ENCODE assay signal across 27 cellular contexts in genomic region chr5:2865856-2866546, GRCh38.
"Had no signal": no experiment of that assay in that cellular context is flagged by ENCODE, and none has a peak within 500 bp of the region (broad histone marks: within the 10 kb centered on the region; RNA-seq: fewer than 3 reads in every experiment).

No MANE protein-coding gene starts in this region.

- H3K9me3 Mint-ChIP-seq: activated naive CD4-positive, alpha-beta T cell treated with anti-CD3 and anti-CD28 coated beads for 36 hours had no signal

- H3K9ac ChIP-seq: SK-N-SH had no signal

- H3K36me3 Mint-ChIP-seq: activated CD4-positive, alpha-beta memory T cell treated with anti-CD3 and anti-CD28 coated beads for 36 hours; activated naive CD8-positive, alpha-beta T cell treated with anti-CD3 and anti-CD28 coated beads for 36 hours had no signal

- H3K4me1 Mint-ChIP-seq: activated CD4-positive, alpha-beta T cell treated with anti-CD3 and anti-CD28 coated beads, Interleukin-2, amount 10 ng/mL, durations not matched to agents 7 days and 5 days; activated naive CD8-positive, alpha-beta T cell treated with anti-CD3 and anti-CD28 coated beads for 36 hours; activated T-helper 17 cell treated with anti-CD3 and anti-CD28 coated beads, Interleukin-2, amount 50 U/mL, for 72 hours had no signal

- H3K4me3 ChIP-seq: cardiac muscle cell, K562, Peyer's patch, SJCRH30 had no signal

- H3K4me2 ChIP-seq: SK-N-SH had no signal

- H3K36me3 ChIP-seq: brain microvascular endothelial cell, cardiac muscle cell, Peyer's patch, SJCRH30 had no signal

- H3K9me3 ChIP-seq: Peyer's patch, SJCRH30, SK-N-SH had no signal

- H3K27me3 ChIP-seq: brain microvascular endothelial cell, cardiac muscle cell, Peyer's patch, SJCRH30 had no signal

- H3K4me3 Mint-ChIP-seq: activated CD4-positive, alpha-beta memory T cell treated with anti-CD3 and anti-CD28 coated beads for 36 hours; activated CD4-positive, alpha-beta T cell treated with anti-CD3 and anti-CD28 coated beads, Interleukin-2, amount 10 ng/mL, durations not matched to agents 7 days and 5 days; activated naive CD4-positive, alpha-beta T cell treated with anti-CD3 and anti-CD28 coated beads for 36 hours; activated naive CD8-positive, alpha-beta T cell treated with anti-CD3 and anti-CD28 coated beads for 36 hours; activated T-cell treated with anti-CD3 and anti-CD28 coated beads, Interleukin-2, amount 50 U/mL, for 4 hours; activated T-helper 17 cell treated with anti-CD3 and anti-CD28 coated beads, Interleukin-2, amount 50 U/mL, for 72 hours had no signal

- H3K4me1 ChIP-seq: Peyer's patch, SJCRH30 had no signal

- ATAC-seq: activated T-cell treated with anti-CD3 and anti-CD28 coated beads, Interleukin-2, amount 50 U/mL, for 4 hours; activated T-helper 17 cell treated with anti-CD3 and anti-CD28 coated beads, Interleukin-2, amount 50 U/mL, for 72 hours; K562 had no signal

- FAIRE-seq: K562 had no signal

- H3K27ac ChIP-seq: brain microvascular endothelial cell, cardiac muscle cell, Peyer's patch, RWPE1, SJCRH30, VCaP had no signal

- DNase-seq: activated CD4-positive, alpha-beta memory T cell treated with anti-CD3 and anti-CD28 coated beads for 36 hours; activated CD4-positive, alpha-beta T cell treated with anti-CD3 and anti-CD28 coated beads, Interleukin-2, amount 10 ng/mL, durations not matched to agents 7 days and 5 days; activated CD4-positive, CD25-positive, alpha-beta regulatory T cell; activated CD8-positive, alpha-beta memory T cell treated with anti-CD3 and anti-CD28 coated beads for 24 hours; activated gamma-delta T cell; activated naive CD4-positive, alpha-beta T cell treated with anti-CD3 and anti-CD28 coated beads for 36 hours; activated naive CD8-positive, alpha-beta T cell treated with anti-CD3 and anti-CD28 coated beads for 36 hours; activated T-cell treated with anti-CD3 and anti-CD28 coated beads, Interleukin-2, amount 50 U/mL, for 4 hours; brain microvascular endothelial cell; NCI-H1048; NCI-H146; NCI-H187 treated with DMSO at 0.1 percent for 48 hours; NCI-H2107; NCI-H2171 treated with DMSO at 0.1 percent for 48 hours; NCI-H226; NCI-H526; NK-92 treated with Interleukin-12 subunit alpha and Interleukin-12 subunit beta, amount 100 ng/mL, for 24 hours; Peyer's patch; Right ventricle myocardium superior; SJCRH30; SK-N-SH; T-helper 1 cell had no signal

- H3K27ac Mint-ChIP-seq: activated CD4-positive, alpha-beta memory T cell treated with anti-CD3 and anti-CD28 coated beads for 36 hours; activated CD4-positive, alpha-beta T cell treated with anti-CD3 and anti-CD28 coated beads, Interleukin-2, amount 10 ng/mL, durations not matched to agents 7 days and 5 days; activated naive CD4-positive, alpha-beta T cell treated with anti-CD3 and anti-CD28 coated beads for 36 hours; activated naive CD8-positive, alpha-beta T cell treated with anti-CD3 and anti-CD28 coated beads for 36 hours; activated T-helper 17 cell treated with anti-CD3 and anti-CD28 coated beads, Interleukin-2, amount 50 U/mL, for 72 hours had no signal

- H3K27me3 Mint-ChIP-seq: activated CD4-positive, alpha-beta memory T cell treated with anti-CD3 and anti-CD28 coated beads for 36 hours; activated CD4-positive, alpha-beta T cell treated with anti-CD3 and anti-CD28 coated beads, Interleukin-2, amount 10 ng/mL, durations not matched to agents 7 days and 5 days; activated naive CD8-positive, alpha-beta T cell treated with anti-CD3 and anti-CD28 coated beads for 36 hours; activated T-helper 17 cell treated with anti-CD3 and anti-CD28 coated beads, Interleukin-2, amount 50 U/mL, for 72 hours had no signal
